24 cellular contexts compared by ENCODE assay signal in the genomic region with DNA sequence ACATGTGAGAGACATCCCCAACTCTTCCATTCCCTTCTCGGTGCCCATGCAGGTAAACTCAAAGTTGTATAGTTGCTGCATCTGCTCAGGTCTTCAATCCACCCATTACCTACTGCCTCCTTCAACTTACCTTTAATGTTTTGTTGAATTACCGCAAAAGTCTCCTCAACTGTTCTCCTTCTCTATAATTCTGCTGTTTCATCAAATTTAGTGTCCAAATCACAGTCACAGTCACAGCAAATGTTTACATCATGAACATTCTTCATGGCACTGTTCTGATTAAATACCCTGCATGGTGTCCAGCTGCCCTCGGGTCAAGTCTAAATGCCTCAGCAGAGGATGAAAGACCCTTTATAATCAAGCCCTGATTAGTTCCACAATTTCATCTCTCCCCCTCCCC.
"Had no signal": no experiment of that assay in that cellular context is flagged by ENCODE, and none has a peak within 500 bp of the region (broad histone marks: within the 10 kb centered on the region; RNA-seq: fewer than 3 reads in every experiment).

No MANE protein-coding gene starts in this region.

- H3K27ac ChIP-seq: ascending aorta, coronary artery, gastroesophageal sphincter, heart right ventricle, left ventricle myocardium inferior, neural progenitor cell, prostate gland, right atrium auricular region, tibial nerve, uterus had no signal

- H3K4me3 Mint-ChIP-seq: activated CD8-positive, alpha-beta memory T cell treated with anti-CD3 and anti-CD28 coated beads, Interleukin-2, amount 10 ng/mL, durations not matched to agents 7 days and 5 days; immature natural killer cell; neural progenitor cell; stimulated activated naive CD8-positive, alpha-beta T cell treated with anti-CD3 and anti-CD28 coated beads, Interleukin-15, Interleukin-2, amounts not matched to agents 100 ng/mL and 50 ng/mL, for 24 hours had no signal

- H3K27me3 ChIP-seq: ascending aorta, gastroesophageal sphincter, heart right ventricle, neural progenitor cell, right atrium auricular region, tibial nerve, uterus had no signal

- H3K27me3 Mint-ChIP-seq: activated CD8-positive, alpha-beta memory T cell treated with anti-CD3 and anti-CD28 coated beads, Interleukin-2, amount 10 ng/mL, durations not matched to agents 7 days and 5 days; stimulated activated naive CD8-positive, alpha-beta T cell treated with anti-CD3 and anti-CD28 coated beads, Interleukin-15, Interleukin-2, amounts not matched to agents 100 ng/mL and 50 ng/mL, for 24 hours had no signal

- H2AFZ ChIP-seq: neural progenitor cell had no signal

- H3K9me3 ChIP-seq: ascending aorta, gastroesophageal sphincter, heart right ventricle, left ventricle myocardium inferior, prostate gland, right atrium auricular region, tibial nerve, uterus had no signal

- H3K9me3 Mint-ChIP-seq: immature natural killer cell; neural progenitor cell; stimulated activated naive CD8-positive, alpha-beta T cell treated with anti-CD3 and anti-CD28 coated beads, Interleukin-15, Interleukin-2, amounts not matched to agents 100 ng/mL and 50 ng/mL, for 24 hours had no signal

- ATAC-seq: activated CD4-positive, CD25-positive, alpha-beta regulatory T cell treated with anti-CD3 and anti-CD28 coated beads, Interleukin-2, amount 50 U/mL, for 24 hours; activated CD8-positive, alpha-beta memory T cell treated with anti-CD3 and anti-CD28 coated beads, Interleukin-2, amount 10 ng/mL, durations not matched to agents 7 days and 5 days; esophagus mucosa; gastroesophageal sphincter; heart right ventricle; SK-N-SH treated with all-trans-retinoic acid at 6 μM for 48 hours had no signal

- H3K4me2 ChIP-seq: neural progenitor cell had no signal

- H3K4me1 ChIP-seq: ascending aorta, gastroesophageal sphincter, left ventricle myocardium inferior, neural progenitor cell, prostate gland, right atrium auricular region, tibial nerve, uterus had no signal

- H3K36me3 Mint-ChIP-seq: neural progenitor cell had no signal

- H3K27ac Mint-ChIP-seq: activated CD8-positive, alpha-beta memory T cell treated with anti-CD3 and anti-CD28 coated beads, Interleukin-2, amount 10 ng/mL, durations not matched to agents 7 days and 5 days; neural progenitor cell had no signal

- H3K9ac ChIP-seq: neural progenitor cell had no signal

- H3K36me3 ChIP-seq: ascending aorta, gastroesophageal sphincter, left ventricle myocardium inferior, neural progenitor cell, prostate gland, right atrium auricular region, tibial nerve, uterus had no signal

- DNase-seq: activated CD4-positive, alpha-beta T cell treated with anti-CD3 and anti-CD28 coated beads, Interleukin-2, amount 50 U/mL, for 1 hour; activated CD8-positive, alpha-beta memory T cell treated with anti-CD3 and anti-CD28 coated beads, Interleukin-2, amount 10 ng/mL, durations not matched to agents 7 days and 5 days; activated effector memory CD4-positive, alpha-beta T cell treated with anti-CD3 and anti-CD28 coated beads, Interleukin-2, amount 50 U/mL, for 16 hours; effector CD4-positive, alpha-beta T cell; heart right ventricle; immature natural killer cell; kidney glomerular epithelial cell; left ventricle myocardium inferior; mammary epithelial cell; midbrain; T-helper 1 cell; T1000; uterus had no signal

- H3K4me1 Mint-ChIP-seq: neural progenitor cell had no signal

- H3K4me3 ChIP-seq: ascending aorta, coronary artery, gastroesophageal sphincter, heart right ventricle, left ventricle myocardium inferior, neural progenitor cell, prostate gland, right atrium auricular region, tibial nerve, uterus had no signal
